Comparison of ENCODE assay signal across 18 cellular contexts in genomic region chr19:27709496-27709895, GRCh38.
A peak's percentile ranks its signal among the peaks of the same experiment; 100 is the strongest.
DNase-seq lines count a peak whose midpoint lies in the region; ATAC-seq and TF ChIP-seq lines count a peak whose summit lies in the region.
"Had no signal": no experiment of that assay in that cellular context is flagged by ENCODE, and none has a peak within 500 bp of the region (broad histone marks: within the 10 kb centered on the region; RNA-seq: fewer than 3 reads in every experiment).

No MANE protein-coding gene starts in this region.

- CTCF ChIA-PET in activated CD8-positive, alpha-beta T cell treated with anti-CD3 and anti-CD28 coated beads, Interleukin-2, amount 10 ng/mL, durations not matched to agents 7 days and 5 days (lab: Charles Lee), result no interaction called here

- no peaks in the 10 kb centered on the region for H3K27me3 Mint-ChIP-seq in activated CD8-positive, alpha-beta T cell treated with anti-CD3 and anti-CD28 coated beads, Interleukin-2, amount 10 ng/mL, durations not matched to agents 7 days and 5 days (ENCODE audit: low read depth)
- H3K27me3 Mint-ChIP-seq: CD4-positive, alpha-beta T cell had no signal

- no peak overlapping the region for H3K4me3 Mint-ChIP-seq in activated CD8-positive, alpha-beta T cell treated with anti-CD3 and anti-CD28 coated beads, Interleukin-2, amount 10 ng/mL, durations not matched to agents 7 days and 5 days
- H3K4me3 Mint-ChIP-seq: CD4-positive, alpha-beta T cell; CD8-positive, alpha-beta T cell had no signal

- peak overlapping the region; percentile 14; the same call in 1 of the 2 replicates for H3K4me3 ChIP-seq in BE2C (ENCODE audit: low read depth, low read length)
- no peak overlapping the region for H3K4me3 ChIP-seq in SJCRH30
- H3K4me3 ChIP-seq in WERI-Rb-1 (ENCODE audit: low read depth, low read length), result no peak overlapping the region
- H3K4me3 ChIP-seq: BLaER1 treated with 17β-estradiol and CSF1 and Interleukin-3, amounts not matched to agents 10 nM and 100 nM had no signal

- H3K9me3 ChIP-seq in BE2C (0 out of 2 replicates have a peak, but pooled peaks cover 3% of the 10 kb centered on the region), SJCRH30 (replicated peaks) (peaks cover 8% of the 10 kb centered on the region), WERI-Rb-1 (ENCODE audit: severe bottlenecking) (peaks cover 7% of the 10 kb centered on the region)

- POLR2A ChIA-PET in activated CD8-positive, alpha-beta T cell treated with anti-CD3 and anti-CD28 coated beads, Interleukin-2, amount 10 ng/mL, durations not matched to agents 7 days and 5 days (lab: Charles Lee), result interaction anchor here (0.6 kb wide), 1 partner anchor 20 kb away, joined by 3 read pairs; no protein-coding TSS in a partner anchor

- no peak for TF ChIP-seq CTCF in BE2C (IDR thresholded peaks at IDR 0.05; ENCODE audit: low read depth, low read length)
- TF ChIP-seq CTCF in WERI-Rb-1 (IDR thresholded peaks at IDR 0.05; ENCODE audit: low read depth, low read length), result no peak

- H3K27ac Mint-ChIP-seq in activated CD8-positive, alpha-beta T cell treated with anti-CD3 and anti-CD28 coated beads, Interleukin-2, amount 10 ng/mL, durations not matched to agents 7 days and 5 days, result no peak overlapping the region
- H3K27ac Mint-ChIP-seq: CD4-positive, alpha-beta T cell; CD8-positive, alpha-beta T cell had no signal

- H3K27me3 ChIP-seq in BE2C, result no peaks in the 10 kb centered on the region
- no peaks in the 10 kb centered on the region for H3K27me3 ChIP-seq in SJCRH30
- H3K27me3 ChIP-seq in WERI-Rb-1 (ENCODE audit: insufficient read depth, low read depth, severe bottlenecking), result no peaks in the 10 kb centered on the region
- H3K27me3 ChIP-seq: BLaER1 treated with 17β-estradiol and CSF1 and Interleukin-3, amounts not matched to agents 10 nM and 100 nM had no signal

- no peaks in the 10 kb centered on the region for H3K36me3 Mint-ChIP-seq in activated CD8-positive, alpha-beta T cell treated with anti-CD3 and anti-CD28 coated beads, Interleukin-2, amount 10 ng/mL, durations not matched to agents 7 days and 5 days (ENCODE audit: low read depth)
- H3K36me3 Mint-ChIP-seq: CD8-positive, alpha-beta T cell had no signal

- no peak for ATAC-seq in activated CD8-positive, alpha-beta T cell treated with anti-CD3 and anti-CD28 coated beads, Interleukin-2, amount 10 ng/mL, durations not matched to agents 7 days and 5 days
- no peak for ATAC-seq in GM21825 (IDR thresholded peaks at IDR 0.05; ENCODE audit: unreplicated experiment)
- ATAC-seq: CD8-positive, alpha-beta T cell had no signal

- DNase-seq in BE2C, result peak; percentile 71
- peak; percentile 96 for DNase-seq in NCI-H82 (lab: John Stamatoyannopoulos, UW)
- no peak for DNase-seq in SJCRH30
- DNase-seq in WERI-Rb-1, result peak; percentile 52
- DNase-seq in activated CD4-positive, alpha-beta T cell treated with anti-CD3 and anti-CD28 coated beads for 1 hour, result no peak
- no peak for DNase-seq in activated CD8-positive, alpha-beta T cell treated with anti-CD3 and anti-CD28 coated beads, Interleukin-2, amount 10 ng/mL, durations not matched to agents 7 days and 5 days
- no peak for DNase-seq in activated T-cell treated with anti-CD3 and anti-CD28 coated beads, Interleukin-2, amount 50 U/mL, for 48 hours
- DNase-seq: 8988T; ACHN; Caco-2; Calu3; CD4-positive, alpha-beta T cell; CD8-positive, alpha-beta T cell; DMS79 treated with DMSO at 0.1 percent for 48 hours; GF-D8 had no signal

- H3K4me1 ChIP-seq in BE2C, result peaks cover 19% of the 10 kb centered on the region
- H3K4me1 ChIP-seq in SJCRH30, result peaks cover 33% of the 10 kb centered on the region
- H3K4me1 ChIP-seq: BLaER1 treated with 17β-estradiol and CSF1 and Interleukin-3, amounts not matched to agents 10 nM and 100 nM had no signal

- H3K36me3 ChIP-seq in BE2C, result no peaks in the 10 kb centered on the region; the same call in 1 of the 2 replicates
- no peaks in the 10 kb centered on the region for H3K36me3 ChIP-seq in SJCRH30
- no peaks in the 10 kb centered on the region for H3K36me3 ChIP-seq in WERI-Rb-1
- H3K36me3 ChIP-seq: BLaER1 treated with 17β-estradiol and CSF1 and Interleukin-3, amounts not matched to agents 10 nM and 100 nM had no signal

- H3K4me1 Mint-ChIP-seq in activated CD8-positive, alpha-beta T cell treated with anti-CD3 and anti-CD28 coated beads, Interleukin-2, amount 10 ng/mL, durations not matched to agents 7 days and 5 days (ENCODE audit: low read depth), result no peaks in the 10 kb centered on the region

- H3K9me3 Mint-ChIP-seq in activated CD8-positive, alpha-beta T cell treated with anti-CD3 and anti-CD28 coated beads, Interleukin-2, amount 10 ng/mL, durations not matched to agents 7 days and 5 days (ENCODE audit: insufficient read depth), result peaks cover 44% of the 10 kb centered on the region

- H3K27ac ChIP-seq in SJCRH30 (peak overlapping the region; percentile 23; the same call in 1 of the 2 replicates), WERI-Rb-1 (peak overlapping the region; percentile 82)
- H3K27ac ChIP-seq: BLaER1 treated with 17β-estradiol and CSF1 and Interleukin-3, amounts not matched to agents 10 nM and 100 nM; C4-2B had no signal

Comparison
In these comparisons a context has a peak if more than half of its experiments do, and no peak if none do; other contexts are left out.
1. DNase-seq: peak in BE2C (single experiment), NCI-H82 (single experiment) and WERI-Rb-1 (single experiment); none in SJCRH30 (0 of 2), activated CD4-positive, alpha-beta T cell treated with anti-CD3 and anti-CD28 coated beads for 1 hour (single experiment), activated CD8-positive, alpha-beta T cell treated with anti-CD3 and anti-CD28 coated beads, Interleukin-2, amount 10 ng/mL, durations not matched to agents 7 days and 5 days (single experiment) and activated T-cell treated with anti-CD3 and anti-CD28 coated beads, Interleukin-2, amount 50 U/mL, for 48 hours (0 of 2).